ENCODE assay signal across 8 cellular contexts in genomic region chr20:2871555-2872303, GRCh38. TPM values are rescaled to one million over a fixed set of nuclear protein-coding genes. Genes with fewer than 3 reads are reported as not detected.
DNase-seq lines count a peak whose midpoint lies in the region; ATAC-seq and TF ChIP-seq lines count a peak whose summit lies in the region.

No MANE protein-coding gene starts in this region.

- WGBS in stomach, 5 donors = 24 to 41% (median 29%) methylated on average over 17 to 22 of the region's 22 CpGs

- no peak for TF ChIP-seq EP300 in stomach (IDR thresholded peaks at IDR 0.05)

- H3K36me3 ChIP-seq in iPS-20b (ENCODE audit: insufficient read depth, low read depth, low read length) (no peaks in the 10 kb centered on the region), stomach (peaks cover 0 to 5% (median 3%) of the 10 kb centered on the region in 4 donors)

- H3K36me3 Mint-ChIP-seq in T-helper 1 cell treated with Interleukin-12 subunit alpha and Interleukin-12 subunit beta and Interleukin-4 antibody, amounts not matched to agents 30 μg/mL and 1 μg/mL, for 36 hours (ENCODE audit: low read depth) = peaks cover 16% of the 10 kb centered on the region
- H3K36me3 Mint-ChIP-seq in activated naive CD8-positive, alpha-beta T cell treated with anti-CD3 and anti-CD28 coated beads, Interleukin-2, amount 10 ng/mL, durations not matched to agents 7 days and 5 days = peaks cover 11% of the 10 kb centered on the region

- peak overlapping the region; percentile 90 for H3K4me3 Mint-ChIP-seq in T-helper 1 cell treated with Interleukin-12 subunit alpha and Interleukin-12 subunit beta and Interleukin-4 antibody, amounts not matched to agents 30 μg/mL and 1 μg/mL, for 36 hours
- peak overlapping the region; percentile 90 for H3K4me3 Mint-ChIP-seq in activated naive CD8-positive, alpha-beta T cell treated with anti-CD3 and anti-CD28 coated beads, Interleukin-2, amount 10 ng/mL, durations not matched to agents 7 days and 5 days

- H3K27ac Mint-ChIP-seq in T-helper 1 cell treated with Interleukin-12 subunit alpha and Interleukin-12 subunit beta and Interleukin-4 antibody, amounts not matched to agents 30 μg/mL and 1 μg/mL, for 36 hours = peak overlapping the region; percentile 8
- peak overlapping the region; percentile 93 for H3K27ac Mint-ChIP-seq in activated naive CD8-positive, alpha-beta T cell treated with anti-CD3 and anti-CD28 coated beads, Interleukin-2, amount 10 ng/mL, durations not matched to agents 7 days and 5 days

- no peak for TF ChIP-seq CTCF in stomach (IDR thresholded peaks at IDR 0.05)

- TF ChIP-seq POLR2A in stomach (IDR thresholded peaks at IDR 0.05) = no peak

- H3K27me3 ChIP-seq in iPS-20b (ENCODE audit: insufficient read depth, low read length) (peaks cover 33% of the 10 kb centered on the region), stomach (peaks cover 0 to 11% (median 0%) of the 10 kb centered on the region in 3 donors)

- DNase-seq in T-helper 1 cell (no peak), stomach (no peak), NCI-H1092 treated with DMSO at 0.1 percent for 48 hours (lab: John Stamatoyannopoulos, UW) (no peak), NCI-H128 (lab: John Stamatoyannopoulos, UW; ENCODE audit: unreplicated experiment) (no peak)
- DNase-seq in activated naive CD8-positive, alpha-beta T cell treated with anti-CD3 and anti-CD28 coated beads, Interleukin-2, amount 10 ng/mL, durations not matched to agents 7 days and 5 days = no peak

- intact Hi-C loops in stomach (cut with DNase I; ENCODE audit: low total_unique reads) = no loop called here

- H3K4me1 Mint-ChIP-seq in T-helper 1 cell treated with Interleukin-12 subunit alpha and Interleukin-12 subunit beta and Interleukin-4 antibody, amounts not matched to agents 30 μg/mL and 1 μg/mL, for 36 hours (ENCODE audit: low read depth) = peaks cover 52% of the 10 kb centered on the region
- H3K4me1 Mint-ChIP-seq in activated naive CD8-positive, alpha-beta T cell treated with anti-CD3 and anti-CD28 coated beads, Interleukin-2, amount 10 ng/mL, durations not matched to agents 7 days and 5 days = peaks cover 51% of the 10 kb centered on the region

- POLR2A ChIA-PET in activated naive CD8-positive, alpha-beta T cell treated with anti-CD3 and anti-CD28 coated beads, Interleukin-2, amount 10 ng/mL, durations not matched to agents 7 days and 5 days (lab: Charles Lee) = interaction anchor here (1.1 to 3.3 kb wide), 3 partner anchors 31 to 174 kb away, joined by 3 to 15 read pairs (median 4); partner anchors contain the start of genes MRPS26, PCED1A and VPS16

- no peaks in the 10 kb centered on the region for H3K9me3 Mint-ChIP-seq in T-helper 1 cell treated with Interleukin-12 subunit alpha and Interleukin-12 subunit beta and Interleukin-4 antibody, amounts not matched to agents 30 μg/mL and 1 μg/mL, for 36 hours
- no peaks in the 10 kb centered on the region for H3K9me3 Mint-ChIP-seq in activated naive CD8-positive, alpha-beta T cell treated with anti-CD3 and anti-CD28 coated beads, Interleukin-2, amount 10 ng/mL, durations not matched to agents 7 days and 5 days

- H3K4me1 ChIP-seq in iPS-20b (ENCODE audit: insufficient read depth, low read length) (peaks cover 5% of the 10 kb centered on the region; the same call in 1 of the 2 replicates), stomach (peaks cover 15 to 64% (median 52%) of the 10 kb centered on the region in 4 donors)

- peak overlapping the region; percentile 92 for H3K4me3 ChIP-seq in iPS-20b (ENCODE audit: low read length)
- H3K4me3 ChIP-seq in stomach = peak overlapping the region; percentile 84 to 99 (median 96)

- ATAC-seq in activated naive CD8-positive, alpha-beta T cell treated with anti-CD3 and anti-CD28 coated beads, Interleukin-2, amount 10 ng/mL, durations not matched to agents 7 days and 5 days (ENCODE audit: low read depth) = no peak
- no peak for ATAC-seq in HG02763 (IDR thresholded peaks at IDR 0.05; ENCODE audit: unreplicated experiment)

- no peaks in the 10 kb centered on the region for H3K27me3 Mint-ChIP-seq in T-helper 1 cell treated with Interleukin-12 subunit alpha and Interleukin-12 subunit beta and Interleukin-4 antibody, amounts not matched to agents 30 μg/mL and 1 μg/mL, for 36 hours (ENCODE audit: low read depth)
- no peaks in the 10 kb centered on the region for H3K27me3 Mint-ChIP-seq in activated naive CD8-positive, alpha-beta T cell treated with anti-CD3 and anti-CD28 coated beads, Interleukin-2, amount 10 ng/mL, durations not matched to agents 7 days and 5 days

- H3K9me3 ChIP-seq in iPS-20b (ENCODE audit: insufficient read depth, low read depth, low read length) (no peaks in the 10 kb centered on the region), stomach (no peaks in the 10 kb centered on the region)

- H3K9ac ChIP-seq in iPS-20b (ENCODE audit: low read depth, low read length) = peak overlapping the region; percentile 65; the same call in 1 of the 2 replicates

- H3K27ac ChIP-seq in iPS-20b (ENCODE audit: low read length) = no peak overlapping the region
- peak overlapping the region in 2 of 5 donors; percentile 18 to 91 for H3K27ac ChIP-seq in stomach

RNA-seq across cellular contexts. Expression of gene PTPRA, which starts 1.6 kb away (rescaled TPM):
- total RNA-seq in activated naive CD8-positive, alpha-beta T cell treated with anti-CD3 and anti-CD28 coated beads, Interleukin-2, amount 10 ng/mL, durations not matched to agents 7 days and 5 days = 10 to 100 TPM; 68.1 to 68.8 TPM
- total RNA-seq in stomach = 100 to 1,000 TPM in 1 of 5 donors, 10 to 100 TPM in 4; 19.7 to 157 (median 56.7) TPM
- polyA plus RNA-seq in stomach = 10 to 100 TPM in 1 of 3 donors, 1 to 10 TPM in 2; 8.1 to 15.9 (median 9.2) TPM

RNA-seq across cellular contexts. Expression of gene VPS16, which starts 31.2 kb away (rescaled TPM):
- 10 to 100 TPM; 54.6 to 56.7 TPM for total RNA-seq in activated naive CD8-positive, alpha-beta T cell treated with anti-CD3 and anti-CD28 coated beads, Interleukin-2, amount 10 ng/mL, durations not matched to agents 7 days and 5 days
- 10 to 100 TPM in 4 of 5 donors, 1 to 10 TPM in 1; 5.8 to 23.7 (median 20.6) TPM for total RNA-seq in stomach
- polyA plus RNA-seq in stomach = 10 to 100 TPM; 31.4 to 53.0 (median 42.6) TPM

RNA-seq across cellular contexts. Expression of gene PCED1A, which starts 31.3 kb away (rescaled TPM):
- total RNA-seq in activated naive CD8-positive, alpha-beta T cell treated with anti-CD3 and anti-CD28 coated beads, Interleukin-2, amount 10 ng/mL, durations not matched to agents 7 days and 5 days = 10 to 100 TPM; 39.9 to 43.3 TPM
- total RNA-seq in stomach = 100 to 1,000 TPM in 2 of 5 donors, 10 to 100 TPM in 3; 10.3 to 166 (median 44.9) TPM
- polyA plus RNA-seq in stomach = 10 to 100 TPM; 43.0 to 65.0 (median 44.1) TPM

RNA-seq across cellular contexts. Expression of gene TMEM239, which starts 55.6 kb away (rescaled TPM):
- total RNA-seq in activated naive CD8-positive, alpha-beta T cell treated with anti-CD3 and anti-CD28 coated beads, Interleukin-2, amount 10 ng/mL, durations not matched to agents 7 days and 5 days = not detected
- under 1 TPM in 1 of 5 donors, not detected in 4; 0.18 TPM for total RNA-seq in stomach
- polyA plus RNA-seq in stomach = not detected

RNA-seq across cellular contexts. Expression of gene C20orf141, which starts 56.9 kb away (rescaled TPM):
- total RNA-seq in activated naive CD8-positive, alpha-beta T cell treated with anti-CD3 and anti-CD28 coated beads, Interleukin-2, amount 10 ng/mL, durations not matched to agents 7 days and 5 days = not detected
- total RNA-seq in stomach = not detected
- polyA plus RNA-seq in stomach = not detected
